ENCODE assay signal across 24 cellular contexts in genomic region chr22:48919851-48920589, GRCh38.
DNase-seq lines count a peak whose midpoint lies in the region; ATAC-seq, FAIRE-seq and TF ChIP-seq lines count a peak whose summit lies in the region.
"Had no signal": no experiment of that assay in that cellular context is flagged by ENCODE, and none has a peak within 500 bp of the region (broad histone marks: within the 10 kb centered on the region; RNA-seq: fewer than 3 reads in every experiment).

No MANE protein-coding gene starts in this region.

- H3K27ac ChIP-seq in HepG2 (ENCODE audit: extremely low read length, insufficient read depth, low read length) (no peak overlapping the region), right lobe of liver (no peak overlapping the region), dorsolateral prefrontal cortex (peak overlapping the region; percentile 71 to 100 (median 97)), body of pancreas (no peak overlapping the region)
- no peak overlapping the region for H3K27ac ChIP-seq in naive thymus-derived CD4-positive, alpha-beta T cell (ENCODE audit: low read depth, low read length)
- H3K27ac ChIP-seq: C4-2B, heart left ventricle, PC-9, testis had no signal

- H4K20me1 ChIP-seq in HepG2 (ENCODE audit: insufficient read depth, low read length) = no peaks in the 10 kb centered on the region

- H2AFZ ChIP-seq in HepG2 (ENCODE audit: low read length) = no peak overlapping the region
- H2AFZ ChIP-seq: PC-9 had no signal

- CTCF ChIA-PET in HepG2 (lab: Yijun Ruan, JAX; ENCODE audit: low intra/inter-chr PET ratio, low total read pairs) = no interaction called here
- CTCF ChIA-PET in naive thymus-derived CD4-positive, alpha-beta T cell (lab: Charles Lee) = no interaction called here

- no peaks in the 10 kb centered on the region for H3K36me3 Mint-ChIP-seq in osteocyte (ENCODE audit: unreplicated experiment)
- H3K36me3 Mint-ChIP-seq in naive thymus-derived CD4-positive, alpha-beta T cell = no peaks in the 10 kb centered on the region
- H3K36me3 Mint-ChIP-seq: activated CD4-positive, alpha-beta memory T cell treated with anti-CD3 and anti-CD28 coated beads for 36 hours; memory B cell; stimulated activated memory B cell treated with anti-CD40 and anti-IgM and Interleukin-4, amounts not matched to agents 10 μg/mL and 1 μg/mL and 100 μg/mL, for 72 hours had no signal

- POLR2A ChIA-PET in HepG2 (lab: Yijun Ruan, JAX) = no interaction called here
- POLR2A ChIA-PET in naive thymus-derived CD4-positive, alpha-beta T cell (lab: Charles Lee) = no interaction called here

- H3K36me3 ChIP-seq in HepG2 (replicated peaks in 1 of 2; ENCODE audit: control insufficient read depth in 1 of 2, insufficient read depth in 2 of 2, low read length in 2 of 2) (no peaks in the 10 kb centered on the region), right lobe of liver (no peaks in the 10 kb centered on the region), body of pancreas (replicated peaks in 1 of 2; ENCODE audit: insufficient read depth in 1 of 2, low read depth in 2 of 2) (no peaks in the 10 kb centered on the region)
- no peaks in the 10 kb centered on the region for H3K36me3 ChIP-seq in naive thymus-derived CD4-positive, alpha-beta T cell (ENCODE audit: control insufficient read depth in 2 of 3, insufficient read depth in 3 of 3, low read length in 3 of 3)
- H3K36me3 ChIP-seq: heart left ventricle had no signal

- no peak overlapping the region for H3K4me3 Mint-ChIP-seq in osteocyte (ENCODE audit: unreplicated experiment)
- H3K4me3 Mint-ChIP-seq in naive thymus-derived CD4-positive, alpha-beta T cell = no peak overlapping the region
- H3K4me3 Mint-ChIP-seq: activated CD4-positive, alpha-beta memory T cell treated with anti-CD3 and anti-CD28 coated beads for 36 hours; activated naive CD4-positive, alpha-beta T cell treated with anti-CD3 and anti-CD28 coated beads for 36 hours; memory B cell; stimulated activated memory B cell treated with anti-CD40 and anti-IgM and Interleukin-4, amounts not matched to agents 10 μg/mL and 1 μg/mL and 100 μg/mL, for 72 hours had no signal

- H3K4me1 ChIP-seq in HepG2 (ENCODE audit: insufficient read depth, low read length) (peaks cover 52% of the 10 kb centered on the region), right lobe of liver (no peaks in the 10 kb centered on the region), body of pancreas (no peaks in the 10 kb centered on the region)
- H3K4me1 ChIP-seq in naive thymus-derived CD4-positive, alpha-beta T cell (ENCODE audit: control insufficient read depth in 2 of 2, insufficient read depth in 2 of 2, low read length in 2 of 2) = no peaks in the 10 kb centered on the region
- H3K4me1 ChIP-seq: heart left ventricle, testis had no signal

- no peak overlapping the region for H3K4me3 ChIP-seq in HepG2 (replicated peaks in 1 of 3; ENCODE audit: insufficient read depth in 1 of 3, low read depth in 2 of 3, low read length in 3 of 3)
- no peak overlapping the region for H3K4me3 ChIP-seq in right lobe of liver
- H3K4me3 ChIP-seq in dorsolateral prefrontal cortex = peak overlapping the region in 16 of 59 donors; percentile 4 to 43 (median 13)
- H3K4me3 ChIP-seq in body of pancreas = no peak overlapping the region
- no peak overlapping the region for H3K4me3 ChIP-seq in naive thymus-derived CD4-positive, alpha-beta T cell (ENCODE audit: low read length)
- H3K4me3 ChIP-seq: heart left ventricle, PC-9, testis had no signal

- H3K9me3 Mint-ChIP-seq in osteocyte (ENCODE audit: unreplicated experiment) = no peaks in the 10 kb centered on the region
- peaks cover 0 to 15% (median 6%) of the 10 kb centered on the region in 11 donors for H3K9me3 Mint-ChIP-seq in naive thymus-derived CD4-positive, alpha-beta T cell
- H3K9me3 Mint-ChIP-seq: activated CD4-positive, alpha-beta memory T cell treated with anti-CD3 and anti-CD28 coated beads for 36 hours; memory B cell; stimulated activated memory B cell treated with anti-CD40 and anti-IgM and Interleukin-4, amounts not matched to agents 10 μg/mL and 1 μg/mL and 100 μg/mL, for 72 hours had no signal

- in situ Hi-C loops in HepG2 (cut with HindIII; ENCODE audit: extremely low pct_ligation_motif_present, low pct_unique_long_range_greater_than_20kb) = no loop called here

- intact Hi-C loops in HepG2 (cut with micrococcal nuclease; ENCODE audit: unreplicated experiment) = no loop called here
- intact Hi-C loops in right lobe of liver (cut with DNase I) = no loop called here
- intact Hi-C loops in dorsolateral prefrontal cortex (cut with DNase I) = loop anchor here (2.0 to 10.0 kb wide), 5 partner anchors 53 to 345 kb away; no protein-coding TSS in a partner anchor
- intact Hi-C loops in body of pancreas (cut with DNase I) = no loop called here
- intact Hi-C loops in naive thymus-derived CD4-positive, alpha-beta T cell (cut with micrococcal nuclease) = no loop called here

- no peak for FAIRE-seq in HepG2 (lab: Jason Lieb, UNC)
- FAIRE-seq: D721Med had no signal

- H3K4me1 Mint-ChIP-seq in osteocyte (ENCODE audit: unreplicated experiment) = no peaks in the 10 kb centered on the region
- peaks cover 0 to under 1% (median 0%) of the 10 kb centered on the region in 7 donors for H3K4me1 Mint-ChIP-seq in naive thymus-derived CD4-positive, alpha-beta T cell
- H3K4me1 Mint-ChIP-seq: memory B cell; stimulated activated memory B cell treated with anti-CD40 and anti-IgM and Interleukin-4, amounts not matched to agents 10 μg/mL and 1 μg/mL and 100 μg/mL, for 72 hours had no signal

- TF ChIP-seq EP300 in HepG2 (IDR thresholded peaks at IDR 0.05; ENCODE audit: low read depth in 2 of 2, low read length in 2 of 2) = no peak
- TF ChIP-seq EP300 in HepG2 (CRISPR knock-in tag; IDR thresholded peaks at IDR 0.05; ENCODE audit: borderline replicate concordance) = no peak

- H3K9ac ChIP-seq in HepG2 (ENCODE audit: insufficient read depth, low read depth, low read length) = no peak overlapping the region

- H3K27me3 Mint-ChIP-seq in osteocyte (ENCODE audit: unreplicated experiment) = peaks cover 8% of the 10 kb centered on the region
- H3K27me3 Mint-ChIP-seq in naive thymus-derived CD4-positive, alpha-beta T cell = peaks cover 0 to 60% (median 48%) of the 10 kb centered on the region in 5 donors

- H3K79me2 ChIP-seq in HepG2 (ENCODE audit: insufficient read depth, low read length) = no peaks in the 10 kb centered on the region

- H3K9me3 ChIP-seq in HepG2 (ENCODE audit: low read length) (peaks cover 12% of the 10 kb centered on the region), right lobe of liver (no peaks in the 10 kb centered on the region), body of pancreas (no peaks in the 10 kb centered on the region)
- H3K9me3 ChIP-seq in naive thymus-derived CD4-positive, alpha-beta T cell (ENCODE audit: control insufficient read depth in 2 of 3, low read length in 3 of 3) = peaks cover 0 to 4% (median 0%) of the 10 kb centered on the region in 3 experiments
- H3K9me3 ChIP-seq: heart left ventricle, testis had no signal

- TF ChIP-seq POLR2A in HepG2 (IDR thresholded peaks at IDR 0.05; ENCODE audit: insufficient read depth in 1 of 2, low read depth in 2 of 2, low read length in 2 of 2) (no peak), right lobe of liver (IDR thresholded peaks at IDR 0.05) (no peak), body of pancreas (IDR thresholded peaks at IDR 0.05) (no peak)

- ATAC-seq in HepG2 = no peak
- ATAC-seq in right lobe of liver = no peak
- ATAC-seq in body of pancreas = no peak
- no peak for ATAC-seq in naive thymus-derived CD4-positive, alpha-beta T cell
- ATAC-seq: activated CD4-positive, CD25-positive, alpha-beta regulatory T cell treated with anti-CD3 and anti-CD28 coated beads, Interleukin-2, amount 50 U/mL, for 24 hours; HCT116; heart left ventricle; left colon; stimulated activated memory B cell treated with anti-CD40 and anti-IgM and Interleukin-4, amounts not matched to agents 10 μg/mL and 1 μg/mL and 100 μg/mL, for 72 hours had no signal

- H3K4me2 ChIP-seq in HepG2 (ENCODE audit: low read depth, low read length) = no peak overlapping the region
- H3K4me2 ChIP-seq: PC-9 had no signal

- no peak for TF ChIP-seq RAD21 in HepG2 (CRISPR knock-in tag; IDR thresholded peaks at IDR 0.05)

- DNase-seq in HepG2 (ENCODE audit: low spot score) = no peak
- no peak for DNase-seq in right lobe of liver
- peak in 1 of 10 donors; percentile 8 for DNase-seq in dorsolateral prefrontal cortex
- peak; percentile 80 for DNase-seq in osteocyte (ENCODE audit: extremely low spot score, unreplicated experiment)
- DNase-seq in body of pancreas = no peak
- DNase-seq in naive thymus-derived CD4-positive, alpha-beta T cell = no peak
- no peak for DNase-seq in T-helper 1 cell
- DNase-seq: activated CD4-positive, alpha-beta memory T cell treated with anti-CD3 and anti-CD28 coated beads for 36 hours; activated naive CD4-positive, alpha-beta T cell treated with anti-CD3 and anti-CD28 coated beads for 36 hours; amniotic stem cell; EL; heart left ventricle; left colon; NCI-H1048; NCI-H1930; PC-9; Right ventricle myocardium superior had no signal

- TF ChIP-seq CTCF in HepG2 (CRISPR knock-in tag; IDR thresholded peaks at IDR 0.05) (no peak), right lobe of liver (IDR thresholded peaks at IDR 0.05) (no peak), dorsolateral prefrontal cortex (IDR thresholded peaks at IDR 0.05 in 54 of 56, conservative IDR thresholded peaks at IDR 0.05 in 2 of 56; ENCODE audit: low read depth in 1 of 56, partially characterized antibody in 56 of 56) (no peak), osteocyte (IDR thresholded peaks at IDR 0.05) (no peak), body of pancreas (IDR thresholded peaks at IDR 0.05) (no peak)

- H3K27ac Mint-ChIP-seq in osteocyte (ENCODE audit: unreplicated experiment) = no peak overlapping the region
- H3K27ac Mint-ChIP-seq in naive thymus-derived CD4-positive, alpha-beta T cell = no peak overlapping the region
- H3K27ac Mint-ChIP-seq: activated CD4-positive, alpha-beta memory T cell treated with anti-CD3 and anti-CD28 coated beads for 36 hours; activated naive CD4-positive, alpha-beta T cell treated with anti-CD3 and anti-CD28 coated beads for 36 hours; memory B cell; stimulated activated memory B cell treated with anti-CD40 and anti-IgM and Interleukin-4, amounts not matched to agents 10 μg/mL and 1 μg/mL and 100 μg/mL, for 72 hours had no signal

- H3K27me3 ChIP-seq in HepG2 (ENCODE audit: control insufficient read depth in 1 of 2, insufficient read depth in 2 of 2, low read length in 2 of 2) = peaks cover 6 to 8% of the 10 kb centered on the region in 2 experiments; a peak in 3 of 5 replicates
- no peaks in the 10 kb centered on the region for H3K27me3 ChIP-seq in right lobe of liver
- H3K27me3 ChIP-seq in dorsolateral prefrontal cortex = peaks cover 0 to 18% (median 0%) of the 10 kb centered on the region in 45 donors
- H3K27me3 ChIP-seq in body of pancreas = no peaks in the 10 kb centered on the region
- H3K27me3 ChIP-seq in naive thymus-derived CD4-positive, alpha-beta T cell (ENCODE audit: control insufficient read depth in 2 of 2, insufficient read depth in 2 of 2, low read length in 2 of 2) = peaks cover 0 to 3% of the 10 kb centered on the region in 2 donors
- H3K27me3 ChIP-seq: testis had no signal

- BruUV-seq in HepG2 (replicated peaks; lab: Mats Ljungman, UMichigan) = no TSS peak

- 89% methylated on average over 15 of the region's 17 CpGs for WGBS in HepG2 (ENCODE audit: low lambda C conversion rate)
- 43% methylated on average over 2 of the region's 17 CpGs for WGBS in right lobe of liver (ENCODE audit: insufficient coverage, low coverage, low lambda C conversion rate, missing lambda C conversion rate)
- 49 to 61% methylated on average over 10 to 17 of the region's 17 CpGs for WGBS in body of pancreas, 2 donors

Comparison
In these comparisons a context has a peak if more than half of its experiments do, and no peak if none do; other contexts are left out.
1. H3K27ac ChIP-seq: peak in dorsolateral prefrontal cortex (59 of 59); none in HepG2 (single experiment), right lobe of liver (0 of 3), body of pancreas (0 of 4) and naive thymus-derived CD4-positive, alpha-beta T cell (single experiment).
2. intact Hi-C loops: an anchor here in dorsolateral prefrontal cortex (2.0 to 10.0 kb wide); none called in HepG2, right lobe of liver, body of pancreas and naive thymus-derived CD4-positive, alpha-beta T cell.